Comparison of ENCODE assay signal across 9 cellular contexts in genomic region chr2:54482725-54483124, GRCh38. TPM values are rescaled to one million over a fixed set of nuclear protein-coding genes. Genes with fewer than 3 reads are reported as not detected.
A peak's percentile ranks its signal among the peaks of the same experiment; 100 is the strongest.
DNase-seq lines count a peak whose midpoint lies in the region; ATAC-seq and TF ChIP-seq lines count a peak whose summit lies in the region.
"Had no signal": no experiment of that assay in that cellular context is flagged by ENCODE, and none has a peak within 500 bp of the region (broad histone marks: within the 10 kb centered on the region; RNA-seq: fewer than 3 reads in every experiment).

No MANE protein-coding gene starts in this region.

- peaks cover 28% of the 10 kb centered on the region for H3K36me3 Mint-ChIP-seq in nephron (ENCODE audit: low read depth)

- no peaks in the 10 kb centered on the region for H3K27me3 Mint-ChIP-seq in nephron (ENCODE audit: low read depth)

- CTCF ChIA-PET in PC-3 (lab: Charles Lee) = no interaction called here

- peaks cover 10% of the 10 kb centered on the region for H3K4me1 ChIP-seq in PC-3 (ENCODE audit: insufficient read depth, low read length)

- ATAC-seq in PC-3 (peak; percentile 18; the same call in 1 of the 2 replicates), esophagus mucosa (peak; percentile 80)

- no peak overlapping the region for H2AFZ ChIP-seq in PC-3 (ENCODE audit: low read length)

- DNase-seq in ACHN (peak; percentile 68), PC-3 (peak; percentile 28), NCI-H2171 treated with DMSO at 0.1 percent for 48 hours (lab: John Stamatoyannopoulos, UW) (no peak), SHP77 treated with DMSO at 0.1 percent for 48 hours (lab: John Stamatoyannopoulos, UW) (no peak), activated T-cell treated with anti-CD3 and anti-CD28 coated beads for 4 hours (no peak)
- DNase-seq in activated CD4-positive, alpha-beta T cell treated with anti-CD3 and anti-CD28 coated beads, Interleukin-2, amount 50 U/mL, for 4 hours = no peak
- DNase-seq: activated T-cell treated with anti-CD3 and anti-CD28 coated beads, Interleukin-2, amount 50 U/mL, for 1 hour had no signal

- no peaks in the 10 kb centered on the region for H4K20me1 ChIP-seq in PC-3 (ENCODE audit: low read length)

- H3K4me2 ChIP-seq in PC-3 (ENCODE audit: low read length) = no peak overlapping the region

- H3K4me3 ChIP-seq in PC-3 (ENCODE audit: low read length) = no peak overlapping the region

- in situ Hi-C loops in ACHN (cut with HindIII; ENCODE audit: low pct_ligation_motif_present, low pct_unique_long_range_greater_than_20kb, low sequenced_read_pairs) = no loop called here

- peaks cover 19% of the 10 kb centered on the region; the same call in 1 of the 2 replicates for H3K79me2 ChIP-seq in PC-3 (ENCODE audit: low read length)

- no peaks in the 10 kb centered on the region for H3F3A ChIP-seq in PC-3 (ENCODE audit: low read length, unreplicated experiment)

- no peaks in the 10 kb centered on the region for H3K9me2 ChIP-seq in PC-3 (replicated peaks; ENCODE audit: low read length)

- H3K27ac Mint-ChIP-seq in nephron = peak overlapping the region; percentile 42 to 91 (median 81)

- H3K9ac ChIP-seq in PC-3 (ENCODE audit: low read length) = no peak overlapping the region

- peaks cover 77% of the 10 kb centered on the region for H3K4me1 Mint-ChIP-seq in nephron

- no TSS peak for BruUV-seq in PC-3 (replicated peaks; lab: Mats Ljungman, UMichigan)

- peaks cover 10% of the 10 kb centered on the region for H3K9me3 Mint-ChIP-seq in nephron

- peak overlapping the region in 2 of 3 experiments; percentile 38 to 43 for H3K4me3 Mint-ChIP-seq in nephron

- POLR2A ChIA-PET in PC-3 (lab: Charles Lee; ENCODE audit: unreplicated experiment) = no interaction called here

- intact Hi-C loops in PC-3 (cut with micrococcal nuclease) = no loop called here

- no peak overlapping the region for H3K27ac ChIP-seq in PC-3 (ENCODE audit: low read length)

- no peaks in the 10 kb centered on the region for H3K9me3 ChIP-seq in PC-3 (ENCODE audit: low read length)

- TF ChIP-seq CTCF in PC-3 (conservative IDR thresholded peaks at IDR 0.05; ENCODE audit: low read depth, low read length) (no peak), nephron (IDR thresholded peaks at IDR 0.05; ENCODE audit: unreplicated experiment in 3 of 3) (no peak)

- no peaks in the 10 kb centered on the region for H3K36me3 ChIP-seq in PC-3 (ENCODE audit: low read depth, low read length)

- no peaks in the 10 kb centered on the region for H3K27me3 ChIP-seq in PC-3 (ENCODE audit: low read length)

RNA-seq across cellular contexts. Expression of gene SPTBN1, which starts 26.6 kb away (rescaled TPM):
- total RNA-seq in PC-3 (2014; rRNA removed) (202 and 235 TPM in 2 replicates), esophagus mucosa (77.2 TPM)

Comparison
In these comparisons a context has a peak if more than half of its experiments do, and no peak if none do; other contexts are left out.
1. DNase-seq: peak in ACHN (single experiment) and PC-3 (single experiment); none in NCI-H2171 treated with DMSO at 0.1 percent for 48 hours (single experiment), SHP77 treated with DMSO at 0.1 percent for 48 hours (single experiment), activated CD4-positive, alpha-beta T cell treated with anti-CD3 and anti-CD28 coated beads, Interleukin-2, amount 50 U/mL, for 4 hours (0 of 2) and activated T-cell treated with anti-CD3 and anti-CD28 coated beads for 4 hours (single experiment).